ENCODE assay signal across 20 cellular contexts in the genomic region with DNA sequence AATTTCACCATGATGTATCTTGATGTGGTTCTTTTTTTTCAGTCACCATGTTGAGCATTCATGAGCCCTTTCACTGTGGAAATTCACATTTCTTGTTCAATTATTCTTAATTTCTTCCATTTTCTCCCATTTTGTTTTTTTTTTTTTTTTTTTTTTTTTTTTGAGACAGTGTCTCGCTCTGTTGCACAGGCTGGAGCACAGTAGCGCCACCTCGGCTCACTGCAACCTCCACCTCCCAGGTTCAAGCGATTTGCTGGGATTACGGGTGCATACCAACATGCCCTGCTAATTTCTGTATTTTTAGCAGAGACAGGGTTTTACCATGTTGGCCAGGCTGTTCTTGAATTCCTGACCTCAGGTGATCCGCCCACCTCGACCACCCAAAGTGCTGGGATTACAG.
"Had no signal": no experiment of that assay in that cellular context is flagged by ENCODE, and none has a peak within 500 bp of the region (broad histone marks: within the 10 kb centered on the region; RNA-seq: fewer than 3 reads in every experiment).

No MANE protein-coding gene starts in this region.

- H3K27ac ChIP-seq: left ventricle myocardium inferior, neutrophil, ovary, psoas muscle, right atrium auricular region, thyroid gland, WERI-Rb-1 had no signal

- H3K9me3 ChIP-seq: neutrophil, ovary, psoas muscle, right atrium auricular region, thyroid gland had no signal

- H3K4me1 Mint-ChIP-seq: nephron had no signal

- H3K4me3 Mint-ChIP-seq: activated CD8-positive, alpha-beta T cell treated with anti-CD3 and anti-CD28 coated beads, Interleukin-2, amount 10 ng/mL, durations not matched to agents 7 days and 5 days; nephron had no signal

- H3K36me3 ChIP-seq: left ventricle myocardium inferior, neutrophil, ovary, right atrium auricular region, thyroid gland, WERI-Rb-1 had no signal

- H3K27me3 ChIP-seq: neutrophil, ovary, right atrium auricular region, thyroid gland had no signal

- ATAC-seq: activated CD8-positive, alpha-beta T cell treated with anti-CD3 and anti-CD28 coated beads, Interleukin-2, amount 10 ng/mL, durations not matched to agents 7 days and 5 days; esophagus mucosa; psoas muscle; stimulated activated naive CD8-positive, alpha-beta T cell treated with anti-CD3 and anti-CD28 coated beads, Interleukin-15, Interleukin-2, amounts not matched to agents 100 U/mL and 50 U/mL, for 24 hours had no signal

- H3K27me3 Mint-ChIP-seq: T-cell had no signal

- H3K27ac Mint-ChIP-seq: activated CD8-positive, alpha-beta T cell treated with anti-CD3 and anti-CD28 coated beads, Interleukin-2, amount 10 ng/mL, durations not matched to agents 7 days and 5 days; nephron had no signal

- DNase-seq: activated CD4-positive, alpha-beta T cell treated with anti-CD3 and anti-CD28 coated beads for 1 hour; activated CD4-positive, alpha-beta T cell treated with anti-CD3 and anti-CD28 coated beads, Interleukin-2, amount 50 U/mL, for 1 hour; activated CD8-positive, alpha-beta T cell treated with anti-CD3 and anti-CD28 coated beads, Interleukin-2, amount 10 ng/mL, durations not matched to agents 7 days and 5 days; activated T-cell treated with anti-CD3 and anti-CD28 coated beads, Interleukin-2, amount 50 U/mL, for 1 hour; foreskin melanocyte; left ventricle myocardium inferior; mammary epithelial cell; midbrain; ovary; psoas muscle; stimulated activated CD4-positive, alpha-beta T cell treated with anti-CD3 and anti-CD28 coated beads, Interleukin-12 subunit alpha, Interleukin-12 subunit beta, amount 100 ng/mL, for 4 hours; stimulated activated CD4-positive, alpha-beta T cell treated with anti-CD3 and anti-CD28 coated beads, Interleukin-4, amount 100 ng/mL, for 4 hours; stimulated activated naive CD8-positive, alpha-beta T cell treated with anti-CD3 and anti-CD28 coated beads, Interleukin-15, Interleukin-2, amounts not matched to agents 100 U/mL and 50 U/mL, for 24 hours; T-cell; thyroid gland; WERI-Rb-1 had no signal

- H3K4me3 ChIP-seq: left ventricle myocardium inferior, ovary, psoas muscle, right atrium auricular region, thyroid gland had no signal
